In the genomic region with DNA sequence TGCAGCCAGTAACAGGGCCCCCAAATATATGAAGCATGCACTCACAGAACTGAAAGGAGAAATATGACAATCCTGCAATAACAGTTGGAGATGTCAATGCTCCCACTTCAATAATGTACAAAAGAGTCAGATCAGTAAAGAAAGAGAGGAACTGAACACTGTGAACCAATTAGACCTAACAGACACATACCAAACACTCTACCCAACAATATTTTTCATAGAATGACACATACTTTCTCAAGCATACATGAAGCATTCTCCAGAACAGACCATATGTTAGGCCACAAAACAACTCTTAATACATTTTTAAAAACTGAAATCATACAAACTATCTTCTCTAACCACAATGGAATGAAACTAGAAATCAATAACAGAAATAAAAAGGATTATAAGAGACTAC, we compare ENCODE assay signal across 10 cellular contexts.
A peak's percentile ranks its signal among the peaks of the same experiment; 100 is the strongest.
DNase-seq lines count a peak whose midpoint lies in the region; ATAC-seq and TF ChIP-seq lines count a peak whose summit lies in the region.
"Had no signal": no experiment of that assay in that cellular context is flagged by ENCODE, and none has a peak within 500 bp of the region (broad histone marks: within the 10 kb centered on the region; RNA-seq: fewer than 3 reads in every experiment).

No MANE protein-coding gene starts in this region.

- H3K4me3 ChIP-seq in smooth muscle cell (no peak overlapping the region), coronary artery (no peak overlapping the region)
- H3K4me3 ChIP-seq: A549 had no signal

- H3K79me2 ChIP-seq in smooth muscle cell (ENCODE audit: low read depth) = no peaks in the 10 kb centered on the region

- no peaks in the 10 kb centered on the region for H3K27me3 ChIP-seq in smooth muscle cell (ENCODE audit: low read depth)

- H3F3A ChIP-seq in smooth muscle cell (ENCODE audit: low read depth) = peaks cover 4% of the 10 kb centered on the region

- peak overlapping the region; percentile 21 for H3K27ac Mint-ChIP-seq in activated CD8-positive, alpha-beta T cell treated with anti-CD3 and anti-CD28 coated beads for 36 hours
- H3K27ac Mint-ChIP-seq in activated CD8-positive, alpha-beta T cell treated with anti-CD3 and anti-CD28 coated beads, Interleukin-2, amount 10 ng/mL, durations not matched to agents 7 days and 5 days = no peak overlapping the region
- H3K27ac Mint-ChIP-seq in activated CD4-positive, alpha-beta T cell treated with anti-CD3 and anti-CD28 coated beads, Interleukin-2, amount 10 ng/mL, durations not matched to agents 7 days and 5 days = no peak overlapping the region

- intact Hi-C loops in activated CD8-positive, alpha-beta T cell treated with anti-CD3 and anti-CD28 coated beads for 36 hours (cut with micrococcal nuclease) = no loop called here

- no peak for DNase-seq in activated CD8-positive, alpha-beta T cell treated with anti-CD3 and anti-CD28 coated beads for 36 hours
- no peak for DNase-seq in activated CD8-positive, alpha-beta T cell treated with anti-CD3 and anti-CD28 coated beads, Interleukin-2, amount 10 ng/mL, durations not matched to agents 7 days and 5 days
- DNase-seq in dedifferentiated amniotic fluid mesenchymal stem cell (ENCODE audit: extremely low spot score) = peak; percentile 61
- DNase-seq in smooth muscle cell (lab: John Stamatoyannopoulos, UW; ENCODE audit: unreplicated experiment) = no peak
- no peak for DNase-seq in coronary artery (ENCODE audit: low spot score)
- no peak for DNase-seq in effector CD8-positive, alpha-beta T cell (lab: John Stamatoyannopoulos, UW)
- DNase-seq in activated CD4-positive, alpha-beta T cell treated with anti-CD3 and anti-CD28 coated beads, Interleukin-2, amount 10 ng/mL, durations not matched to agents 7 days and 5 days = no peak
- DNase-seq: anterior cingulate cortex had no signal

- H3K27ac ChIP-seq in smooth muscle cell (ENCODE audit: low read depth) (peak overlapping the region; percentile 48), coronary artery (no peak overlapping the region)
- H3K27ac ChIP-seq: A549 had no signal

- TF ChIP-seq CTCF in activated CD8-positive, alpha-beta T cell treated with anti-CD3 and anti-CD28 coated beads for 36 hours (IDR thresholded peaks at IDR 0.05) = no peak
- TF ChIP-seq CTCF in smooth muscle cell (IDR thresholded peaks at IDR 0.05; ENCODE audit: borderline replicate concordance, insufficient read depth, poor library complexity, severe bottlenecking) (no peak), coronary artery (IDR thresholded peaks at IDR 0.05) (no peak)

- POLR2A ChIA-PET in activated CD8-positive, alpha-beta T cell treated with anti-CD3 and anti-CD28 coated beads for 36 hours (lab: Charles Lee) = no interaction called here
- POLR2A ChIA-PET in activated CD8-positive, alpha-beta T cell treated with anti-CD3 and anti-CD28 coated beads, Interleukin-2, amount 10 ng/mL, durations not matched to agents 7 days and 5 days (lab: Charles Lee) = no interaction called here
- POLR2A ChIA-PET in activated CD4-positive, alpha-beta T cell treated with anti-CD3 and anti-CD28 coated beads, Interleukin-2, amount 10 ng/mL, durations not matched to agents 7 days and 5 days (lab: Charles Lee) = no interaction called here

- ATAC-seq in activated CD8-positive, alpha-beta T cell treated with anti-CD3 and anti-CD28 coated beads for 36 hours = peak; percentile 58
- ATAC-seq in activated CD8-positive, alpha-beta T cell treated with anti-CD3 and anti-CD28 coated beads, Interleukin-2, amount 10 ng/mL, durations not matched to agents 7 days and 5 days = no peak
- peak; percentile 66 for ATAC-seq in HG03354 (IDR thresholded peaks at IDR 0.05; ENCODE audit: poor library complexity, severe bottlenecking, unreplicated experiment)
- ATAC-seq: A549 had no signal

- no peak overlapping the region for H3K4me2 ChIP-seq in smooth muscle cell
- H3K4me2 ChIP-seq: A549 had no signal

- no peak overlapping the region for H2AFZ ChIP-seq in smooth muscle cell (ENCODE audit: low read depth)

- peaks cover 16% of the 10 kb centered on the region for H4K20me1 ChIP-seq in smooth muscle cell (ENCODE audit: low read depth)

- peaks cover 14% of the 10 kb centered on the region for H3K4me1 Mint-ChIP-seq in activated CD8-positive, alpha-beta T cell treated with anti-CD3 and anti-CD28 coated beads for 36 hours (ENCODE audit: low read depth)
- peaks cover 3% of the 10 kb centered on the region for H3K4me1 Mint-ChIP-seq in activated CD8-positive, alpha-beta T cell treated with anti-CD3 and anti-CD28 coated beads, Interleukin-2, amount 10 ng/mL, durations not matched to agents 7 days and 5 days (ENCODE audit: low read depth)
- peaks cover 6% of the 10 kb centered on the region for H3K4me1 Mint-ChIP-seq in activated CD4-positive, alpha-beta T cell treated with anti-CD3 and anti-CD28 coated beads, Interleukin-2, amount 10 ng/mL, durations not matched to agents 7 days and 5 days

- H3K36me3 ChIP-seq in smooth muscle cell (ENCODE audit: low read depth) = peaks cover 16% of the 10 kb centered on the region

- no peaks in the 10 kb centered on the region for H3K9me3 ChIP-seq in smooth muscle cell (replicated peaks; ENCODE audit: low read depth)
- H3K9me3 ChIP-seq: A549 had no signal

- no peaks in the 10 kb centered on the region for H3K4me1 ChIP-seq in smooth muscle cell (ENCODE audit: low read depth)
- H3K4me1 ChIP-seq: A549 had no signal

- no peaks in the 10 kb centered on the region for H3K27me3 Mint-ChIP-seq in activated CD8-positive, alpha-beta T cell treated with anti-CD3 and anti-CD28 coated beads for 36 hours
- no peaks in the 10 kb centered on the region for H3K27me3 Mint-ChIP-seq in activated CD8-positive, alpha-beta T cell treated with anti-CD3 and anti-CD28 coated beads, Interleukin-2, amount 10 ng/mL, durations not matched to agents 7 days and 5 days (ENCODE audit: low read depth)
- H3K27me3 Mint-ChIP-seq in activated CD4-positive, alpha-beta T cell treated with anti-CD3 and anti-CD28 coated beads, Interleukin-2, amount 10 ng/mL, durations not matched to agents 7 days and 5 days = no peaks in the 10 kb centered on the region

- H3K4me3 Mint-ChIP-seq in activated CD8-positive, alpha-beta T cell treated with anti-CD3 and anti-CD28 coated beads for 36 hours = no peak overlapping the region
- no peak overlapping the region for H3K4me3 Mint-ChIP-seq in activated CD8-positive, alpha-beta T cell treated with anti-CD3 and anti-CD28 coated beads, Interleukin-2, amount 10 ng/mL, durations not matched to agents 7 days and 5 days
- no peak overlapping the region for H3K4me3 Mint-ChIP-seq in activated CD4-positive, alpha-beta T cell treated with anti-CD3 and anti-CD28 coated beads, Interleukin-2, amount 10 ng/mL, durations not matched to agents 7 days and 5 days

- H3K36me3 Mint-ChIP-seq in activated CD8-positive, alpha-beta T cell treated with anti-CD3 and anti-CD28 coated beads for 36 hours (ENCODE audit: low read depth) = peaks cover 40% of the 10 kb centered on the region
- peaks cover 55% of the 10 kb centered on the region for H3K36me3 Mint-ChIP-seq in activated CD8-positive, alpha-beta T cell treated with anti-CD3 and anti-CD28 coated beads, Interleukin-2, amount 10 ng/mL, durations not matched to agents 7 days and 5 days (ENCODE audit: low read depth)
- peaks cover 61% of the 10 kb centered on the region for H3K36me3 Mint-ChIP-seq in activated CD4-positive, alpha-beta T cell treated with anti-CD3 and anti-CD28 coated beads, Interleukin-2, amount 10 ng/mL, durations not matched to agents 7 days and 5 days (ENCODE audit: low read depth)

- no peak overlapping the region for H3K9ac ChIP-seq in smooth muscle cell (ENCODE audit: low read depth)

- CTCF ChIA-PET in activated CD8-positive, alpha-beta T cell treated with anti-CD3 and anti-CD28 coated beads for 36 hours (lab: Charles Lee) = no interaction called here
- CTCF ChIA-PET in activated CD8-positive, alpha-beta T cell treated with anti-CD3 and anti-CD28 coated beads, Interleukin-2, amount 10 ng/mL, durations not matched to agents 7 days and 5 days (lab: Charles Lee) = no interaction called here
- CTCF ChIA-PET in activated CD4-positive, alpha-beta T cell treated with anti-CD3 and anti-CD28 coated beads, Interleukin-2, amount 10 ng/mL, durations not matched to agents 7 days and 5 days (lab: Charles Lee) = no interaction called here

- no peaks in the 10 kb centered on the region for H3K9me3 Mint-ChIP-seq in activated CD8-positive, alpha-beta T cell treated with anti-CD3 and anti-CD28 coated beads for 36 hours
- H3K9me3 Mint-ChIP-seq in activated CD8-positive, alpha-beta T cell treated with anti-CD3 and anti-CD28 coated beads, Interleukin-2, amount 10 ng/mL, durations not matched to agents 7 days and 5 days (ENCODE audit: insufficient read depth) = no peaks in the 10 kb centered on the region
- no peaks in the 10 kb centered on the region for H3K9me3 Mint-ChIP-seq in activated CD4-positive, alpha-beta T cell treated with anti-CD3 and anti-CD28 coated beads, Interleukin-2, amount 10 ng/mL, durations not matched to agents 7 days and 5 days
